ENCODE assay signal across 1 cellular context in genomic region chr7:75042299-75042698, GRCh38.
TF ChIP-seq lines count a peak whose summit lies in the region.

No MANE protein-coding gene starts in this region.

TF ChIP-seq in endothelial cell of umbilical vein, 7 proteins besides CTCF, POLR2A, EP300 and RAD21:
- no peak for TF ChIP-seq EZH2 (IDR thresholded peaks at IDR 0.05; ENCODE audit: borderline replicate concordance, low read depth, low read length, severe bottlenecking)
- no peak for TF ChIP-seq MYC (IDR thresholded peaks at IDR 0.05; ENCODE audit: low read depth, low read length)
- TF ChIP-seq JUN (IDR thresholded peaks at IDR 0.05; ENCODE audit: borderline replicate concordance, insufficient read depth, insufficient read length, low read depth), result no peak
- no peak for TF ChIP-seq GATA2 (IDR thresholded peaks at IDR 0.05; ENCODE audit: insufficient read depth, insufficient read length, low read depth, low read length)
- no peak for TF ChIP-seq FOS (IDR thresholded peaks at IDR 0.05; ENCODE audit: borderline replicate concordance, insufficient read depth, low read length)
- TF ChIP-seq POLR2AphosphoS5 (IDR thresholded peaks at IDR 0.05; ENCODE audit: insufficient read depth, low read depth, low read length), result no peak
- TF ChIP-seq, protein P1, sequence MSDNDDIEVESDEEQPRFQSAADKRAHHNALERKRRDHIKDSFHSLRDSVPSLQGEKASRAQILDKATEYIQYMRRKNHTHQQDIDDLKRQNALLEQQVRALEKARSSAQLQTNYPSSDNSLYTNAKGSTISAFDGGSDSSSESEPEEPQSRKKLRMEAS (IDR thresholded peaks at IDR 0.05; ENCODE audit: insufficient read depth, insufficient read length), result no peak
